Comparison of ENCODE assay signal across 1 cellular context in the genomic region with DNA sequence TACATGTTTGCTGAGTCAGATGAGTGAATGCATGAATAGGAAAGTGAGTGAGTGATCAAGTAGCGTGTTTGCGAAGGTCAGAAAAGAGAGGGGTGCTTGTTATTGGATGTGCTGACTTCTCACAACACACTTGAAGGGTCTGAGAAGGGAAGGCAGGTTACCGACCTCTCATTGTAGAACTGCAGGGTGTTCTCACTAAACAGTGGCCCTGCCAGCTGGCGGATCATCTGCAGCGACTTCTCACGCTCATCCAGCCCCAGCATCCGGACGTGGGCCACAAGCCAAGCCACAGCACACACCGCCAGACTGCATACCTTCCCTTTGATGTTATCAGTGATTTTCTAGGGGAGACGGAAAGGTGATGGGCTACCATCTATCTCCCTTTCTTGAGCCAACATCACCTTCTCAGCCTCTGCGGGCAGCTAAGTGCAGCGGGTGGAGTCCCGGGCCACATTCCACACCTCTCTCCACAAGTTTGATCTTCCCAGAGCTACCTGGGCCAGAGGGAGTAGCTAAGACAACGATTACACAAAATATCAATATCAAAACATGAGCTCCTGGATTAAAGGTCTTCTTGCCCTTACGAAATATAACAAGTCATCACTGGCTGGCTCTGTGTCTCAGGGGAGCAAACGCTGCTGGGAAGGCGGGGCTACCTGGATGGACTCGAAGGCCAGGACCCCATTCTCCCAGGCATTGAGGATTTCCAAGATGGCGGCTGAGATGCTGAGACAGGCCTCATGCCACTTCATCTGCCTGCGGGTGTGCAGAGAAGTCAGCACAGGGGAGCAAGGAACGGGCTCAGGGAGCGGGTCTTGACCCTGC.
A peak's percentile ranks its signal among the peaks of the same experiment; 100 is the strongest.
TF ChIP-seq lines count a peak whose summit lies in the region.

No MANE protein-coding gene starts in this region.

TF ChIP-seq in endothelial cell of umbilical vein, 7 proteins besides CTCF, POLR2A, EP300 and RAD21:
- TF ChIP-seq GATA2 (IDR thresholded peaks at IDR 0.05; ENCODE audit: insufficient read depth, insufficient read length, low read depth, low read length) (peak; percentile 43), POLR2AphosphoS5 (IDR thresholded peaks at IDR 0.05; ENCODE audit: insufficient read depth, low read depth, low read length) (peak; percentile 60), FOS (IDR thresholded peaks at IDR 0.05; ENCODE audit: borderline replicate concordance, insufficient read depth, low read length) (no peak)
- TF ChIP-seq, protein P1, sequence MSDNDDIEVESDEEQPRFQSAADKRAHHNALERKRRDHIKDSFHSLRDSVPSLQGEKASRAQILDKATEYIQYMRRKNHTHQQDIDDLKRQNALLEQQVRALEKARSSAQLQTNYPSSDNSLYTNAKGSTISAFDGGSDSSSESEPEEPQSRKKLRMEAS (IDR thresholded peaks at IDR 0.05; ENCODE audit: insufficient read depth, insufficient read length), result no peak
